ENCODE assay signal across 8 cellular contexts in the genomic region with DNA sequence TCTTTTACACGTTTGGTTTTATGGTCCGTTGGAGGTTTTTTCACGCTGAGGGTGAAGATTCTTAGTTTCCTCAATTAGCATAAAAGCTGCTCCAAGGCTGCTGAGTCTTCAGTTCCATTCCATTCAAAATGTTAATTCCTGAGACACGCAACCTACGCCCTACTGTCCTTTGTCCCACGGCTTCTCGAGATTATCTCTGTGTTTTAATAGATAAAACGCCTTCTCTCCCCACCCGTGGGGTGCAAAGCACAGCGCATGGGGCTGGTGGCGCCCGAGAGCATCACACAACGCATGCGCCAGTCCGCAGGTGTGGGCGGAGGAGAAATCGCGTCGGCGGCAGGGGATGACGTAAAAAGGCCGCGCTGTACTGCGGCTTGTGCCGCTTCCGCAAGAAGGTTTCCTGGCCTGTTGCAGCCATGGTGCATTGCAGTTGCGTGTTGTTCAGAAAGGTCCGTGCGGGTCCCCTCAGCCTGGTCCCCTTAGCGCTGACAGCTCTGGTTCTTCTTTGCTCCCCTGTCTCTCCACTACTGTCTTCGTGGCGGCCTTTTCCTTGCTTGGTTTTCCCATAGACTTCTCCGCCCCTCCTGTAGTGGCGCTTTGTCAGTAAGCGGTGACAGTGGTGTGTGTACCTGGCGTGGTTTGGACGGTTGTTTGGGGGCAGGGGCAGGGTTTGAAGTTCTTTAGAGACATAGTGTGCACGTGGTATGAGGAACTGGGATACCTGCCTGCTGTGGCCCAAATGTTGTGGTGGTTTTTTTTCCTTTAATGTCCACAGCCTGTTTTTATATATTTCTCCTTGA. TPM values are rescaled to one million over a fixed set of nuclear protein-coding genes. Genes with fewer than 3 reads are reported as not detected.
DNase-seq lines count a peak whose midpoint lies in the region; ATAC-seq and TF ChIP-seq lines count a peak whose summit lies in the region.

Gene GTPBP10 (plus strand): TSS at position 391 of the 800 bp plus-strand sequence. CDS start 26 bp downstream, at position 417.

- H3K9me3 Mint-ChIP-seq in neural progenitor cell: no peaks in the 10 kb centered on the region

- peak within 1 kb of the TSS; percentile 96 for H2AFZ ChIP-seq in MM.1S (ENCODE audit: low read length)
- H2AFZ ChIP-seq in neural progenitor cell (replicated peaks): peak within 1 kb of the TSS; percentile 94

- peak within 1 kb of the TSS; percentile 96 for H3K4me3 Mint-ChIP-seq in neural progenitor cell

- peak; percentile 95 for DNase-seq in GF-D8 (lab: John Stamatoyannopoulos, UW)
- DNase-seq in HCEC 1CT: peak; percentile 97
- peak; percentile 97 for DNase-seq in MM.1S
- DNase-seq in SIG-M5 (lab: John Stamatoyannopoulos, UW): peak; percentile 49
- peak; percentile 92 for DNase-seq in activated gamma-delta T cell treated with Interleukin-2 at 50 U/mL for 16 hours
- peak; percentile 79 to 89 for DNase-seq in foreskin keratinocyte
- peak; percentile 96 for DNase-seq in neural progenitor cell (ENCODE audit: low spot score)
- DNase-seq in stromal cell of bone marrow (ENCODE audit: low read depth): peak; percentile 90

- H3K9me3 ChIP-seq in MM.1S (replicated peaks; ENCODE audit: insufficient read depth, low read length): no peaks in the 10 kb centered on the region
- H3K9me3 ChIP-seq in neural progenitor cell (ENCODE audit: low read depth): no peaks in the 10 kb centered on the region

- H3F3A ChIP-seq in MM.1S (ENCODE audit: insufficient read depth, low read length) (no peaks in the 10 kb centered on the region), neural progenitor cell (ENCODE audit: low read depth) (peaks cover 6% of the 10 kb centered on the region)

- H3K27me3 ChIP-seq in MM.1S (replicated peaks; ENCODE audit: insufficient read depth, low read length) (no peaks in the 10 kb centered on the region), foreskin keratinocyte (no peaks in the 10 kb centered on the region), neural progenitor cell (no peaks in the 10 kb centered on the region)

- H3K27ac Mint-ChIP-seq in neural progenitor cell: peak within 1 kb of the TSS; percentile 86

- H3K4me2 ChIP-seq in MM.1S (ENCODE audit: low read depth, low read length): peak within 1 kb of the TSS; percentile 73
- peak within 1 kb of the TSS; percentile 85 for H3K4me2 ChIP-seq in neural progenitor cell

- H3K4me3 ChIP-seq in MM.1S (ENCODE audit: low read length) (peak within 1 kb of the TSS; percentile 84), neural progenitor cell (peak within 1 kb of the TSS; percentile 77)

- H3K4me1 ChIP-seq in MM.1S (ENCODE audit: low read length) (no peaks in the 10 kb centered on the region; the same call in 1 of the 2 replicates), foreskin keratinocyte (peaks cover 7% of the 10 kb centered on the region), neural progenitor cell (no peaks in the 10 kb centered on the region)

- TF ChIP-seq CTCF in MM.1S (IDR thresholded peaks at IDR 0.05; ENCODE audit: low read length): peak; percentile 78
- TF ChIP-seq CTCF in foreskin keratinocyte (conservative IDR thresholded peaks at IDR 0.05): peak; percentile 88
- peak; percentile 66 for TF ChIP-seq CTCF in neural progenitor cell (IDR thresholded peaks at IDR 0.05)

- H3K27ac ChIP-seq in MM.1S (ENCODE audit: low read length) (peak within 1 kb of the TSS; percentile 83), foreskin keratinocyte (peak within 1 kb of the TSS; percentile 8), neural progenitor cell (no peak within 1 kb of the TSS)

- no peaks in the 10 kb centered on the region for H3K36me3 Mint-ChIP-seq in neural progenitor cell

- no peaks in the 10 kb centered on the region for H3K9me2 ChIP-seq in MM.1S (replicated peaks; ENCODE audit: insufficient read depth, low read length)

- peaks cover 44% of the 10 kb centered on the region for H3K79me2 ChIP-seq in MM.1S (ENCODE audit: low read length)
- peaks cover 46% of the 10 kb centered on the region for H3K79me2 ChIP-seq in neural progenitor cell (ENCODE audit: low read depth)

- H3K4me1 Mint-ChIP-seq in neural progenitor cell: peaks cover 14% of the 10 kb centered on the region

- H3K9ac ChIP-seq in MM.1S (ENCODE audit: low read length) (peak within 1 kb of the TSS; percentile 82), neural progenitor cell (peak within 1 kb of the TSS; percentile 84)

- H4K20me1 ChIP-seq in MM.1S (ENCODE audit: insufficient read depth, low read length): no peaks in the 10 kb centered on the region
- H4K20me1 ChIP-seq in neural progenitor cell (ENCODE audit: low read depth): no peaks in the 10 kb centered on the region

- peak; percentile 94 for ATAC-seq in foreskin keratinocyte

- H3K36me3 ChIP-seq in MM.1S (replicated peaks; ENCODE audit: insufficient read depth, low read length) (no peaks in the 10 kb centered on the region), neural progenitor cell (no peaks in the 10 kb centered on the region)

- H3K27me3 Mint-ChIP-seq in neural progenitor cell (ENCODE audit: insufficient read depth, low read depth): no peaks in the 10 kb centered on the region

RNA-seq across cellular contexts. Expression of gene GTPBP10, which starts in this region (rescaled TPM):
- total RNA-seq in foreskin keratinocyte: 17.9 and 21.5 TPM in 2 replicates
- 13.7 and 16.4 TPM in 2 replicates for polyA plus RNA-seq in foreskin keratinocyte
- 14.5 and 29.9 TPM in 2 replicates for total RNA-seq in neural progenitor cell (ENCODE audit: low replicate concordance)
